In genomic region chr4:130322439-130322838, GRCh38 we compare ENCODE assay signal across 31 cellular contexts.
"Had no signal": no experiment of that assay in that cellular context is flagged by ENCODE, and none has a peak within 500 bp of the region (broad histone marks: within the 10 kb centered on the region; RNA-seq: fewer than 3 reads in every experiment).

No MANE protein-coding gene starts in this region.

- H3K4me1 ChIP-seq: parathyroid adenoma, psoas muscle, spleen, suprapubic skin, testis, tibial artery, transverse colon, upper lobe of right lung, uterus had no signal

- H3K4me1 Mint-ChIP-seq: naive thymus-derived CD4-positive, alpha-beta T cell; natural killer cell; nephron; stimulated activated memory B cell treated with anti-CD40 and anti-IgM and Interleukin-4, amounts not matched to agents 10 μg/mL and 1 μg/mL and 100 μg/mL, for 72 hours; stimulated activated naive CD8-positive, alpha-beta T cell treated with anti-CD3 and anti-CD28 coated beads, Interleukin-15, amount 100 ng/mL, for 72 hours had no signal

- H3K9ac ChIP-seq: parathyroid adenoma had no signal

- H3K4me3 Mint-ChIP-seq: naive thymus-derived CD4-positive, alpha-beta T cell; natural killer cell; nephron; stimulated activated memory B cell treated with anti-CD40 and anti-IgM and Interleukin-4, amounts not matched to agents 10 μg/mL and 1 μg/mL and 100 μg/mL, for 72 hours; stimulated activated naive CD8-positive, alpha-beta T cell treated with anti-CD3 and anti-CD28 coated beads, Interleukin-15, amount 100 ng/mL, for 72 hours; type B pancreatic cell had no signal

- H3K27ac ChIP-seq: ovary, parathyroid adenoma, psoas muscle, skin epidermis, spleen, suprapubic skin, testis, tibial artery, transverse colon, upper lobe of right lung, uterus had no signal

- H3K4me2 ChIP-seq: smooth muscle cell had no signal

- ATAC-seq: naive thymus-derived CD4-positive, alpha-beta T cell; natural killer cell; psoas muscle; right cardiac atrium; sciatic nerve; stimulated activated memory B cell treated with anti-CD40 and anti-IgM and Interleukin-4, amounts not matched to agents 10 μg/mL and 1 μg/mL and 100 μg/mL, for 72 hours; stimulated activated naive CD8-positive, alpha-beta T cell treated with anti-CD3 and anti-CD28 coated beads, Interleukin-15, amount 100 ng/mL, for 72 hours; stimulated activated naive CD8-positive, alpha-beta T cell treated with anti-CD3 and anti-CD28 coated beads, Interleukin-15, Interleukin-2, amounts not matched to agents 100 U/mL and 50 U/mL, for 24 hours; upper lobe of right lung had no signal

- H3K27ac Mint-ChIP-seq: naive thymus-derived CD4-positive, alpha-beta T cell; natural killer cell; nephron; progenitor cell of endocrine pancreas; stimulated activated memory B cell treated with anti-CD40 and anti-IgM and Interleukin-4, amounts not matched to agents 10 μg/mL and 1 μg/mL and 100 μg/mL, for 72 hours; stimulated activated naive CD8-positive, alpha-beta T cell treated with anti-CD3 and anti-CD28 coated beads, Interleukin-15, amount 100 ng/mL, for 72 hours; type B pancreatic cell had no signal

- H2AFZ ChIP-seq: parathyroid adenoma had no signal

- H3K79me2 ChIP-seq: parathyroid adenoma had no signal

- DNase-seq: naive thymus-derived CD4-positive, alpha-beta T cell; natural killer cell; occipital lobe; ovary; posterior cingulate gyrus; psoas muscle; right cardiac atrium; spleen; stimulated activated CD4-positive, alpha-beta T cell treated with anti-CD3 and anti-CD28 coated beads, Interleukin-12 subunit alpha, Interleukin-12 subunit beta, amount 100 ng/mL, for 4 hours; stimulated activated CD4-positive, alpha-beta T cell treated with anti-CD3 and anti-CD28 coated beads, Interleukin-1b, Interleukin-23, amount 100 ng/mL, for 48 hours; stimulated activated CD4-positive, alpha-beta T cell treated with anti-CD3 and anti-CD28 coated beads, Interleukin-4, amount 100 ng/mL, for 1 hour; stimulated activated CD4-positive, alpha-beta T cell treated with anti-CD3 and anti-CD28 coated beads, Interleukin-4, amount 100 ng/mL, for 4 hours; stimulated activated CD8-positive, alpha-beta memory T cell treated with anti-CD3 and anti-CD28 coated beads, Interleukin-4, amount 100 ng/mL, for 48 hours; stimulated activated naive CD4-positive, alpha-beta T cell; stimulated activated naive CD8-positive, alpha-beta T cell treated with anti-CD3 and anti-CD28 coated beads, Interleukin-15, amount 100 ng/mL, for 72 hours; stimulated activated naive CD8-positive, alpha-beta T cell treated with anti-CD3 and anti-CD28 coated beads, Interleukin-15, Interleukin-2, amounts not matched to agents 100 U/mL and 50 U/mL, for 24 hours; substantia nigra; testis; tibial artery; transverse colon; upper lobe of right lung; uterus had no signal

- H3K36me3 Mint-ChIP-seq: naive thymus-derived CD4-positive, alpha-beta T cell; natural killer cell; stimulated activated memory B cell treated with anti-CD40 and anti-IgM and Interleukin-4, amounts not matched to agents 10 μg/mL and 1 μg/mL and 100 μg/mL, for 72 hours; type B pancreatic cell had no signal

- H3K4me3 ChIP-seq: ovary, psoas muscle, skin epidermis, smooth muscle cell, spleen, suprapubic skin, testis, tibial artery, transverse colon, upper lobe of right lung, uterus had no signal

- H3K27me3 ChIP-seq: ovary, spleen, suprapubic skin, testis, tibial artery, transverse colon, upper lobe of right lung, uterus had no signal

- H3K9me3 ChIP-seq: ovary, psoas muscle, spleen, suprapubic skin, testis, tibial artery, transverse colon, upper lobe of right lung, uterus had no signal

- H3K9me3 Mint-ChIP-seq: nephron; stimulated activated memory B cell treated with anti-CD40 and anti-IgM and Interleukin-4, amounts not matched to agents 10 μg/mL and 1 μg/mL and 100 μg/mL, for 72 hours; type B pancreatic cell had no signal

- H3K36me3 ChIP-seq: ovary, spleen, suprapubic skin, tibial artery, transverse colon, upper lobe of right lung, uterus had no signal

- H3K27me3 Mint-ChIP-seq: naive thymus-derived CD4-positive, alpha-beta T cell; progenitor cell of endocrine pancreas; stimulated activated memory B cell treated with anti-CD40 and anti-IgM and Interleukin-4, amounts not matched to agents 10 μg/mL and 1 μg/mL and 100 μg/mL, for 72 hours; stimulated activated naive CD8-positive, alpha-beta T cell treated with anti-CD3 and anti-CD28 coated beads, Interleukin-15, amount 100 ng/mL, for 72 hours had no signal
